Comparison of ENCODE assay signal across 9 cellular contexts in the genomic region with DNA sequence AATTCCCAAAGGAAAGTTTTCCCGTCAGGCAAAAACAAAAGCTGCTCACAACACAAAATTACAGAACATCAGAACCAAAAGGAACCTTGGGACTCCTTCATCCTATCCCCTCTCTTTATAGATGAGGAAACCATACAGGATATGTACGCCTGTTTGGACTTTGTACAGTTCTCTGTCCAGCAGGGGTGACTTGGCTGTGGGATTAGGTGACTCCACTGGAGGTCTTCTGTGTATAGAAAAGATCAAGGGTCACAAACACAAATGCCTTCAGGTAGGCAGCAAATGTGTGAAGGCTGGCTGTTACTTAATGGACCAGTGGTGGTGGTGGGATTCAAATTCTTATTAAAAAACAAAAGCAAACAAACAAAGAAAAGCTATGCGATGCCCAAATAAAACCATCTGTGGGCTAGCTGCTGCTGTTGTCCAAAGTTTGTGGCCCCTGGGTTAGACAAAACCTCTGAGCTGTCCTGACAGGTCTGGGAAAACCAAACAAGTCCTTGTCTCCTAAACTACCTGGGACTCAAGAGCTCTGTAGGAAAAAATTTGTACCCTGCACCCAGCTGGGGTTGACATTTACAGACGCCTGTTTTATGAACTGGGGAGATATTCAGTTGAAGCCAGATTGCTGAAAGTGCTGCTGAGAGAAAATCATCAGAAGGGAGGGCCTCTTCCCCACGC. TPM values are rescaled to one million over a fixed set of nuclear protein-coding genes. Genes with fewer than 3 reads are reported as not detected.
DNase-seq lines count a peak whose midpoint lies in the region; ATAC-seq and TF ChIP-seq lines count a peak whose summit lies in the region.
"Had no signal": no experiment of that assay in that cellular context is flagged by ENCODE, and none has a peak within 500 bp of the region (broad histone marks: within the 10 kb centered on the region; RNA-seq: fewer than 3 reads in every experiment).

No MANE protein-coding gene starts in this region.

- peaks cover 3% of the 10 kb centered on the region for H3K79me1 ChIP-seq in mesenchymal stem cell (replicated peaks; ENCODE audit: low read length, poor library complexity, severe bottlenecking)

- no peak for DNase-seq in stimulated activated naive CD8-positive, alpha-beta T cell treated with anti-CD3 and anti-CD28 coated beads, Interleukin-15, Interleukin-2, amounts not matched to agents 100 U/mL and 50 U/mL, for 24 hours
- no peak for DNase-seq in activated CD8-positive, alpha-beta T cell treated with anti-CD3 and anti-CD28 coated beads, Interleukin-2, amount 10 ng/mL, durations not matched to agents 7 days and 5 days
- DNase-seq in mesenchymal stem cell, result no peak
- DNase-seq in vagina (ENCODE audit: extremely low spot score in 2 of 2), result no peak
- DNase-seq in stimulated activated CD4-positive, alpha-beta T cell treated with anti-CD3 and anti-CD28 coated beads, Interleukin-12 subunit alpha, Interleukin-12 subunit beta, amount 100 ng/mL, for 4 hours, result no peak
- no peak for DNase-seq in hypothalamus (lab: John Stamatoyannopoulos, UW)
- DNase-seq: midbrain had no signal

- H4K8ac ChIP-seq in mesenchymal stem cell (ENCODE audit: low read length), result no peak overlapping the region

- intact Hi-C loops in vagina (cut with DNase I), result loop anchor here (5.0 to 10.0 kb wide), 2 partner anchors 77 to 380 kb away; partner anchors contain the start of genes RAB1A and SPRED2

- H3K9me3 ChIP-seq in mesenchymal stem cell (ENCODE audit: control insufficient read depth, low read length), result no peaks in the 10 kb centered on the region
- H3K9me3 ChIP-seq in vagina, result no peaks in the 10 kb centered on the region

- no peak overlapping the region for H3K4me2 ChIP-seq in mesenchymal stem cell (ENCODE audit: low read length, poor library complexity, severe bottlenecking)

- H3K36me3 ChIP-seq in mesenchymal stem cell (ENCODE audit: control insufficient read depth in 1 of 2, insufficient read depth in 2 of 2, low read depth in 1 of 2, low read length in 2 of 2) (peaks cover 0 to 5% of the 10 kb centered on the region in 2 experiments), vagina (no peaks in the 10 kb centered on the region)

- no peak overlapping the region for H2AFZ ChIP-seq in mesenchymal stem cell (ENCODE audit: low read depth, low read length)

- TF ChIP-seq POLR2A in vagina (IDR thresholded peaks at IDR 0.05), result no peak

- POLR2A ChIA-PET in activated CD8-positive, alpha-beta T cell treated with anti-CD3 and anti-CD28 coated beads, Interleukin-2, amount 10 ng/mL, durations not matched to agents 7 days and 5 days (lab: Charles Lee), result interaction anchor here (0.8 to 4.8 kb wide), 2 partner anchors 109 to 172 kb away, joined by 3 to 21 read pairs; partner anchors contain the start of gene ACTR2

- peak overlapping the region in 1 of 2 experiments; percentile 7 for H3K18ac ChIP-seq in mesenchymal stem cell (ENCODE audit: low read depth in 1 of 2, low read length in 2 of 2)

- TF ChIP-seq CTCF in vagina (IDR thresholded peaks at IDR 0.05), result no peak

- H3K4ac ChIP-seq in mesenchymal stem cell (ENCODE audit: low read depth in 1 of 2, low read length in 2 of 2), result no peak overlapping the region

- no peak overlapping the region for H2BK120ac ChIP-seq in mesenchymal stem cell (ENCODE audit: low read depth, low read length)

- peak overlapping the region in 1 of 2 experiments; percentile 24 for H3K23ac ChIP-seq in mesenchymal stem cell (ENCODE audit: low read length in 2 of 2)

- H3K27me3 ChIP-seq in mesenchymal stem cell (ENCODE audit: control insufficient read depth in 1 of 2, insufficient read depth in 1 of 2, low read length in 2 of 2), result peaks cover 0 to 7% of the 10 kb centered on the region in 2 experiments
- H3K27me3 ChIP-seq in vagina, result no peaks in the 10 kb centered on the region

- H2BK5ac ChIP-seq in mesenchymal stem cell (ENCODE audit: low read depth, low read length, poor library complexity, severe bottlenecking), result no peak overlapping the region

- no peak overlapping the region for H2AK5ac ChIP-seq in mesenchymal stem cell (ENCODE audit: low read length, severe bottlenecking)

- peaks cover 6% of the 10 kb centered on the region for H3K4me1 ChIP-seq in mesenchymal stem cell (ENCODE audit: control insufficient read depth, insufficient read depth, low read depth, low read length)
- peaks cover 38% of the 10 kb centered on the region for H3K4me1 ChIP-seq in vagina

- H3K27ac ChIP-seq in mesenchymal stem cell (ENCODE audit: low read length, poor library complexity, severe bottlenecking) (no peak overlapping the region), vagina (peak overlapping the region; percentile 94)

- H4K91ac ChIP-seq in mesenchymal stem cell (ENCODE audit: low read length), result no peak overlapping the region

- H3K9me3 Mint-ChIP-seq in stimulated activated naive CD8-positive, alpha-beta T cell treated with anti-CD3 and anti-CD28 coated beads, Interleukin-15, Interleukin-2, amounts not matched to agents 100 ng/mL and 50 ng/mL, for 24 hours, result no peaks in the 10 kb centered on the region
- H3K9me3 Mint-ChIP-seq in activated CD8-positive, alpha-beta T cell treated with anti-CD3 and anti-CD28 coated beads, Interleukin-2, amount 10 ng/mL, durations not matched to agents 7 days and 5 days (ENCODE audit: insufficient read depth), result peaks cover 6% of the 10 kb centered on the region

- H3K4me1 Mint-ChIP-seq in stimulated activated naive CD8-positive, alpha-beta T cell treated with anti-CD3 and anti-CD28 coated beads, Interleukin-15, Interleukin-2, amounts not matched to agents 100 ng/mL and 50 ng/mL, for 24 hours (ENCODE audit: low read depth), result peaks cover 60% of the 10 kb centered on the region
- H3K4me1 Mint-ChIP-seq in activated CD8-positive, alpha-beta T cell treated with anti-CD3 and anti-CD28 coated beads, Interleukin-2, amount 10 ng/mL, durations not matched to agents 7 days and 5 days (ENCODE audit: low read depth), result peaks cover 58% of the 10 kb centered on the region

- no peak overlapping the region for H3K14ac ChIP-seq in mesenchymal stem cell (ENCODE audit: low read length in 2 of 2)

- ATAC-seq in stimulated activated naive CD8-positive, alpha-beta T cell treated with anti-CD3 and anti-CD28 coated beads, Interleukin-15, Interleukin-2, amounts not matched to agents 100 U/mL and 50 U/mL, for 24 hours, result no peak
- ATAC-seq in activated CD8-positive, alpha-beta T cell treated with anti-CD3 and anti-CD28 coated beads, Interleukin-2, amount 10 ng/mL, durations not matched to agents 7 days and 5 days, result no peak
- ATAC-seq in HG02798 (IDR thresholded peaks at IDR 0.05; ENCODE audit: poor library complexity, unreplicated experiment), result no peak

- CTCF ChIA-PET in activated CD8-positive, alpha-beta T cell treated with anti-CD3 and anti-CD28 coated beads, Interleukin-2, amount 10 ng/mL, durations not matched to agents 7 days and 5 days (lab: Charles Lee), result interaction anchor here (0.8 to 4.5 kb wide), 12 partner anchors 10 to 245 kb away, joined by 3 to 37 read pairs (median 6); partner anchors contain the start of gene RAB1A

- no peak overlapping the region for H3K27ac Mint-ChIP-seq in stimulated activated naive CD8-positive, alpha-beta T cell treated with anti-CD3 and anti-CD28 coated beads, Interleukin-15, Interleukin-2, amounts not matched to agents 100 ng/mL and 50 ng/mL, for 24 hours
- no peak overlapping the region for H3K27ac Mint-ChIP-seq in activated CD8-positive, alpha-beta T cell treated with anti-CD3 and anti-CD28 coated beads, Interleukin-2, amount 10 ng/mL, durations not matched to agents 7 days and 5 days

- peak overlapping the region; percentile 73 for H3K9ac ChIP-seq in mesenchymal stem cell (ENCODE audit: low read length)

- no peaks in the 10 kb centered on the region for H3K27me3 Mint-ChIP-seq in stimulated activated naive CD8-positive, alpha-beta T cell treated with anti-CD3 and anti-CD28 coated beads, Interleukin-15, Interleukin-2, amounts not matched to agents 100 ng/mL and 50 ng/mL, for 24 hours
- H3K27me3 Mint-ChIP-seq in activated CD8-positive, alpha-beta T cell treated with anti-CD3 and anti-CD28 coated beads, Interleukin-2, amount 10 ng/mL, durations not matched to agents 7 days and 5 days (ENCODE audit: low read depth), result peaks cover 2% of the 10 kb centered on the region

- no peaks in the 10 kb centered on the region for H3K36me3 Mint-ChIP-seq in stimulated activated naive CD8-positive, alpha-beta T cell treated with anti-CD3 and anti-CD28 coated beads, Interleukin-15, Interleukin-2, amounts not matched to agents 100 ng/mL and 50 ng/mL, for 24 hours (ENCODE audit: low read depth)
- peaks cover 11% of the 10 kb centered on the region for H3K36me3 Mint-ChIP-seq in activated CD8-positive, alpha-beta T cell treated with anti-CD3 and anti-CD28 coated beads, Interleukin-2, amount 10 ng/mL, durations not matched to agents 7 days and 5 days (ENCODE audit: low read depth)

- H3K4me3 ChIP-seq in mesenchymal stem cell (ENCODE audit: insufficient read depth in 1 of 2, low read depth in 1 of 2, low read length in 2 of 2) (peak overlapping the region in 1 of 2 experiments; percentile 92), vagina (no peak overlapping the region)

- peak overlapping the region; percentile 93 for H3K4me3 Mint-ChIP-seq in stimulated activated naive CD8-positive, alpha-beta T cell treated with anti-CD3 and anti-CD28 coated beads, Interleukin-15, Interleukin-2, amounts not matched to agents 100 ng/mL and 50 ng/mL, for 24 hours
- peak overlapping the region; percentile 95 for H3K4me3 Mint-ChIP-seq in activated CD8-positive, alpha-beta T cell treated with anti-CD3 and anti-CD28 coated beads, Interleukin-2, amount 10 ng/mL, durations not matched to agents 7 days and 5 days

- 93% methylated on average over 5 of the region's 5 CpGs for WGBS in mesenchymal stem cell

- no peak overlapping the region for H2BK15ac ChIP-seq in mesenchymal stem cell (ENCODE audit: low read depth, poor library complexity, severe bottlenecking)

- no peak overlapping the region for H2BK12ac ChIP-seq in mesenchymal stem cell (ENCODE audit: low read length in 2 of 2)

RNA-seq across cellular contexts. Expression of gene CEP68, which starts 1.3 kb away (rescaled TPM):
- 1 to 10 TPM; 8.1 to 9.7 TPM for total RNA-seq in activated CD8-positive, alpha-beta T cell treated with anti-CD3 and anti-CD28 coated beads, Interleukin-2, amount 10 ng/mL, durations not matched to agents 7 days and 5 days
- polyA plus RNA-seq in mesenchymal stem cell (2013, experiment 1 of 2), result 2.9 TPM
- 3.2 TPM for polyA plus RNA-seq in mesenchymal stem cell (2013, experiment 2 of 2)
- 25.0 TPM for total RNA-seq in vagina
